Comparison of ENCODE assay signal across 27 cellular contexts in the genomic region with DNA sequence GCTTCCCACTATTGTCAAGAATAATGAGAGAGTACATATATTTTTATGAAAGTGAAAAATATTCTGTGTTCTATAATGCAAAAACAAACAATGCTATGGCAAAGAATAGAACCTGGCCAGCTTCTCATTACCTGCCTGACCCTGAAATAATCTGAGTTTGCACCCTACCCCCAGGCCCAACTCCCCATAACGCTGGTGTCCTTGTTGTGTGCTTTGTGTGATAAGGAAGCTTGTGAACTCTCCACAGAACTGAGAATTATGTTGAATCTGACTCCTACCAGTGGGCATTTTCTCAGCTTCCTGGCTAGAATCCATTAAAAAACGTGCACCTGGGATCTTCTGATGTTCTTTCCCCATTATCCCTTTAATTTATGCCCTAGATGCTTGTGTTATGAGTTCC.
"Had no signal": no experiment of that assay in that cellular context is flagged by ENCODE, and none has a peak within 500 bp of the region (broad histone marks: within the 10 kb centered on the region; RNA-seq: fewer than 3 reads in every experiment).

No MANE protein-coding gene starts in this region.

- DNase-seq: colonic mucosa; effector CD8-positive, alpha-beta T cell; esophagus squamous epithelium; glutamatergic neuron; hypothalamus; immature natural killer cell; islet precursor cell; kidney glomerular epithelial cell; left colon; left ventricle myocardium superior; lower lobe of right lung; naive thymus-derived CD8-positive, alpha-beta T cell; nephron progenitor cell; nucleus accumbens; psoas muscle; right cardiac atrium; sigmoid colon; stimulated activated CD4-positive, alpha-beta T cell treated with anti-CD3 and anti-CD28 coated beads, Interleukin-2, amount 100 ng/mL, for 24 hours; stimulated activated CD4-positive, alpha-beta T cell treated with anti-CD3 and anti-CD28 coated beads, Interleukin-4, amount 100 ng/mL, for 4 hours; stimulated activated naive CD8-positive, alpha-beta T cell treated with anti-CD3 and anti-CD28 coated beads, Interleukin-15, Interleukin-2, amounts not matched to agents 100 U/mL and 50 U/mL, for 24 hours; substantia nigra; testis; tibial artery had no signal

- H3K27ac Mint-ChIP-seq: dendritic cell treated with granulocyte-macrophage colony-stimulating factor and Interleukin-4, amounts not matched to agents 40 ng/mL and 50 ng/mL, for 4 days; nephron progenitor cell; stimulated activated memory B cell treated with anti-CD40 and anti-IgM and Interleukin-4, amounts not matched to agents 10 μg/mL and 1 μg/mL and 100 μg/mL, for 72 hours; type B pancreatic cell had no signal

- ATAC-seq: left ventricle myocardium superior; lower lobe of right lung; naive thymus-derived CD8-positive, alpha-beta T cell; psoas muscle; right cardiac atrium; stimulated activated memory B cell treated with anti-CD40 and anti-IgM and Interleukin-4, amounts not matched to agents 10 μg/mL and 1 μg/mL and 100 μg/mL, for 72 hours; stimulated activated naive CD8-positive, alpha-beta T cell treated with anti-CD3 and anti-CD28 coated beads, Interleukin-15, Interleukin-2, amounts not matched to agents 100 U/mL and 50 U/mL, for 24 hours had no signal

- H3K9me3 ChIP-seq: colonic mucosa, esophagus squamous epithelium, lower lobe of right lung, psoas muscle, sigmoid colon, testis, tibial artery had no signal

- H3K4me3 Mint-ChIP-seq: dendritic cell treated with granulocyte-macrophage colony-stimulating factor and Interleukin-4, amounts not matched to agents 40 ng/mL and 50 ng/mL, for 4 days; naive thymus-derived CD8-positive, alpha-beta T cell; nephron progenitor cell; stimulated activated memory B cell treated with anti-CD40 and anti-IgM and Interleukin-4, amounts not matched to agents 10 μg/mL and 1 μg/mL and 100 μg/mL, for 72 hours; type B pancreatic cell had no signal

- H3K36me3 Mint-ChIP-seq: stimulated activated memory B cell treated with anti-CD40 and anti-IgM and Interleukin-4, amounts not matched to agents 10 μg/mL and 1 μg/mL and 100 μg/mL, for 72 hours; type B pancreatic cell had no signal

- H3K27ac ChIP-seq: colonic mucosa, esophagus squamous epithelium, lower lobe of right lung, psoas muscle, sigmoid colon, testis, tibial artery had no signal

- FAIRE-seq: endometrium had no signal

- H3K4me1 Mint-ChIP-seq: stimulated activated memory B cell treated with anti-CD40 and anti-IgM and Interleukin-4, amounts not matched to agents 10 μg/mL and 1 μg/mL and 100 μg/mL, for 72 hours had no signal

- H3K27me3 Mint-ChIP-seq: dendritic cell treated with granulocyte-macrophage colony-stimulating factor and Interleukin-4, amounts not matched to agents 40 ng/mL and 50 ng/mL, for 4 days; naive thymus-derived CD8-positive, alpha-beta T cell; type B pancreatic cell had no signal

- H3K27me3 ChIP-seq: colonic mucosa, esophagus squamous epithelium, sigmoid colon, testis, tibial artery had no signal

- H3K9me3 Mint-ChIP-seq: dendritic cell treated with granulocyte-macrophage colony-stimulating factor and Interleukin-4, amounts not matched to agents 40 ng/mL and 50 ng/mL, for 4 days; immature natural killer cell; naive thymus-derived CD8-positive, alpha-beta T cell; nephron progenitor cell; stimulated activated memory B cell treated with anti-CD40 and anti-IgM and Interleukin-4, amounts not matched to agents 10 μg/mL and 1 μg/mL and 100 μg/mL, for 72 hours; type B pancreatic cell had no signal

- H3K4me1 ChIP-seq: colonic mucosa had no signal

- H3K36me3 ChIP-seq: colonic mucosa, esophagus squamous epithelium, lower lobe of right lung, sigmoid colon, tibial artery had no signal

- H3K4me3 ChIP-seq: colonic mucosa, esophagus squamous epithelium, lower lobe of right lung, psoas muscle, sigmoid colon, testis, tibial artery had no signal
